9 cellular contexts compared by ENCODE assay signal in the genomic region with DNA sequence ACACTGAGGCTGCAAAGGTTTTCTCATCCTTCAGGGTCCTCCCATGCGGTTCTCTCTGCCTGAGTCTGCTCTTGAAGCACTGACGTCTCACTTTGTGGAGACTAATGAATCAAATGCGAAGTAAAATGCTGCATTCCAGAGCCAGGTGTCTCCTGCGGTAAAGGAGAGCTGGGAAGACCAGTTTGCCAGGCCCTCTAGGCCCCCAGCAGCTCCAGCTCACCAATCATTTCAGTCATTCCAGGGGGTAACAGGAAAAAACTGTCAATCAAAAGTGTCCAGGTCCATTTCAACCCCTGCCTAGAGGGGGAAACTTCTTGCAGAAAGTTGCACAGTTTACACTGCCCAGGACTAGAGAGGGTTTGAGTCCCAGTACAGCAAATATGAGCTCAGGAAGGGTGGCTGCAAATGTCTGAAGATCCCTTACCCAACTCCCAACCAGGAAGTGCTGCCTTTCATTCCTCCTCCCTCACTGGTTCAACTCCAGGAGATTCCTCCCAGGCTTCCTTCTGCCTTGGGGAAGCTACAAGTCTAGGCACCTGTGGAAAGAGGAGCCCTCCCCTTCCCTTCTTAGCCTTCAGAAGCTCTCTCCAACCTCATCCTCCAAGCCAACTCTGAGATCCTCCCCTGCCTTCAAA. TPM values are rescaled to one million over a fixed set of nuclear protein-coding genes. Genes with fewer than 3 reads are reported as not detected.
DNase-seq lines count a peak whose midpoint lies in the region; ATAC-seq, FAIRE-seq and TF ChIP-seq lines count a peak whose summit lies in the region.
"Had no signal": no experiment of that assay in that cellular context is flagged by ENCODE, and none has a peak within 500 bp of the region (broad histone marks: within the 10 kb centered on the region; RNA-seq: fewer than 3 reads in every experiment).

No MANE protein-coding gene starts in this region.

- FAIRE-seq in keratinocyte (lab: Jason Lieb, UNC), result peak; percentile 60

- no peaks in the 10 kb centered on the region for H4K20me1 ChIP-seq in keratinocyte (ENCODE audit: control insufficient read depth, extremely low read depth, insufficient read depth, low read length)

- H3K9ac ChIP-seq in keratinocyte (ENCODE audit: control insufficient read depth, extremely low read depth, insufficient read depth, low read length), result no peak overlapping the region

- DNase-seq in DMS53 treated with DMSO at 0.1 percent for 48 hours (lab: John Stamatoyannopoulos, UW; ENCODE audit: unreplicated experiment) (peak; percentile 60), RWPE1 (ENCODE audit: low spot score) (no peak), keratinocyte (ENCODE audit: low read depth, low spot score) (no peak), COLO829 (ENCODE audit: low spot score) (no peak), KG1 (lab: John Stamatoyannopoulos, UW) (no peak), 8988T (no peak)

- peaks cover 33% of the 10 kb centered on the region for H3K27me3 ChIP-seq in keratinocyte (ENCODE audit: control insufficient read depth, extremely low read depth, insufficient read depth, low read length)

- H3K9me3 ChIP-seq in keratinocyte (ENCODE audit: control insufficient read depth, low read depth, low read length), result no peaks in the 10 kb centered on the region
- H3K9me3 ChIP-seq: thyroid gland had no signal

- TF ChIP-seq CTCF in 22Rv1 (IDR thresholded peaks at IDR 0.05) (no peak), RWPE1 (conservative IDR thresholded peaks at IDR 0.05; ENCODE audit: low read depth) (no peak), keratinocyte (optimal IDR thresholded peaks at IDR 0.05 in 1 of 3, IDR thresholded peaks at IDR 0.05 in 1 of 3, conservative IDR thresholded peaks at IDR 0.05 in 1 of 3; ENCODE audit: extremely low read depth in 1 of 3, insufficient read depth in 2 of 3, low read length in 3 of 3) (no peak)

- H3K4me3 ChIP-seq in keratinocyte (ENCODE audit: control insufficient read depth in 2 of 3, extremely low read depth in 1 of 3, insufficient read depth in 2 of 3, low read depth in 1 of 3, low read length in 3 of 3), result peak overlapping the region in 1 of 3 experiments; percentile 23
- H3K4me3 ChIP-seq: thyroid gland had no signal

- H3K9me1 ChIP-seq in keratinocyte (ENCODE audit: control insufficient read depth, extremely low read depth, insufficient read depth, low read length), result no peaks in the 10 kb centered on the region

- H3K4me1 ChIP-seq in keratinocyte (ENCODE audit: control insufficient read depth, extremely low read depth, insufficient read depth, low read length), result peaks cover 36% of the 10 kb centered on the region

- H2AFZ ChIP-seq in keratinocyte (ENCODE audit: control insufficient read depth, low read length), result no peak overlapping the region

- ATAC-seq in GM18517 (IDR thresholded peaks at IDR 0.05; ENCODE audit: unreplicated experiment), result no peak

- peak overlapping the region; percentile 37 for H3K4me2 ChIP-seq in keratinocyte (ENCODE audit: control insufficient read depth, extremely low read depth, insufficient read depth, low read depth, low read length)

- H3K79me2 ChIP-seq in keratinocyte (ENCODE audit: control insufficient read depth, insufficient read depth, low read length), result no peaks in the 10 kb centered on the region

- CTCF ChIA-PET in RWPE1 (lab: Yijun Ruan, JAX), result interaction anchor here (0.5 to 7.0 kb wide), 20 partner anchors 11 to 935 kb away, joined by 3 to 147 read pairs (median 4); a partner anchor contains a TSS

- peaks cover 0 to 5% of the 10 kb centered on the region in 2 experiments for H3K36me3 ChIP-seq in keratinocyte (ENCODE audit: control insufficient read depth in 2 of 2, extremely low read depth in 1 of 2, insufficient read depth in 2 of 2, low read length in 2 of 2)
- H3K36me3 ChIP-seq: thyroid gland had no signal

- POLR2A ChIA-PET in RWPE1 (lab: Yijun Ruan, JAX; ENCODE audit: low non-redundant PET), result no interaction called here

- peak overlapping the region; percentile 62 for H3K27ac ChIP-seq in 22Rv1
- H3K27ac ChIP-seq in RWPE1, result 0 out of 2 replicates have a peak overlapping the region, but pooled peaks have one; percentile 10
- peak overlapping the region; percentile 25 for H3K27ac ChIP-seq in keratinocyte (ENCODE audit: control insufficient read depth, insufficient read depth, low read length)
- H3K27ac ChIP-seq: thyroid gland had no signal

- dilution Hi-C loops in keratinocyte (cut with MboI; ENCODE audit: extremely low pct_ligation_motif_present, low sequenced_read_pairs), result no loop called here

RNA-seq across cellular contexts. Expression of a gene that starts 2.7 kb away (rescaled TPM):
- 0.97 to 1.4 TPM (median 1.2 TPM) in 3 replicates for polyA plus RNA-seq in keratinocyte
- 1.2 TPM for polyA plus RNA-seq in keratinocyte (2011; ENCODE audit: low read depth)
- polyA plus RNA-seq in keratinocyte (2011; cell fraction: cytosol; rRNA removed), result 0.66 and 1.9 TPM in 2 replicates
- polyA plus RNA-seq in keratinocyte (2011; cell fraction: nucleus; rRNA removed), result 1.7 and 2.1 TPM in 2 replicates
- polyA plus RNA-seq in keratinocyte (2012; ENCODE audit: low replicate concordance), result 4.3 and 9.2 TPM in 2 replicates
- 1.1 to 3.6 TPM (median 1.1 TPM) in 3 replicates for polyA minus RNA-seq in keratinocyte
- polyA minus RNA-seq in keratinocyte (2011; cell fraction: cytosol; rRNA and poly(A)+ RNA removed), result 8.2 TPM
- 2.1 and 2.2 TPM in 2 replicates for polyA minus RNA-seq in keratinocyte (2011; cell fraction: nucleus; rRNA and poly(A)+ RNA removed)

RNA-seq across cellular contexts. Expression of a gene that starts 15.6 kb away (rescaled TPM):
- 84.0 to 180 TPM (median 128 TPM) in 3 replicates for polyA plus RNA-seq in keratinocyte
- 82.9 TPM for polyA plus RNA-seq in keratinocyte (2011; ENCODE audit: low read depth)
- polyA plus RNA-seq in keratinocyte (2011; cell fraction: cytosol; rRNA removed), result 78.8 and 160 TPM in 2 replicates
- 115 and 120 TPM in 2 replicates for polyA plus RNA-seq in keratinocyte (2011; cell fraction: nucleus; rRNA removed)
- polyA plus RNA-seq in keratinocyte (2012; ENCODE audit: low replicate concordance), result 141 and 149 TPM in 2 replicates
- 138 to 210 TPM (median 151 TPM) in 3 replicates for polyA minus RNA-seq in keratinocyte
- polyA minus RNA-seq in keratinocyte (2011; cell fraction: cytosol; rRNA and poly(A)+ RNA removed), result 125 TPM
- polyA minus RNA-seq in keratinocyte (2011; cell fraction: nucleus; rRNA and poly(A)+ RNA removed), result 64.8 and 69.3 TPM in 2 replicates

RNA-seq across cellular contexts. Expression of a gene that starts 37.1 kb away (rescaled TPM):
- 0.27 to 0.94 TPM (median 0.62 TPM) in 3 replicates for polyA plus RNA-seq in keratinocyte
- polyA plus RNA-seq in keratinocyte (2011; ENCODE audit: low read depth), result 2.1 TPM
- 0.09 and 0.13 TPM in 2 replicates for polyA plus RNA-seq in keratinocyte (2011; cell fraction: cytosol; rRNA removed)
- 1.4 and 3.6 TPM in 2 replicates for polyA plus RNA-seq in keratinocyte (2011; cell fraction: nucleus; rRNA removed)
- 0.33 and 1.1 TPM in 2 replicates for polyA plus RNA-seq in keratinocyte (2012; ENCODE audit: low replicate concordance)
- 1.4 TPM in 1 of 3 replicates, not detected in the others for polyA minus RNA-seq in keratinocyte
- polyA minus RNA-seq in keratinocyte (2011; cell fraction: cytosol; rRNA and poly(A)+ RNA removed), result not detected
- polyA minus RNA-seq in keratinocyte (2011; cell fraction: nucleus; rRNA and poly(A)+ RNA removed), result 2.2 TPM in 1 of 2 replicates, not detected in the other

Comparison
In these comparisons a context has a peak if more than half of its experiments do, and no peak if none do; other contexts are left out.
1. H3K27ac ChIP-seq: peak in every context shown above with its lines; median percentile 62 in 22Rv1; 25 in keratinocyte; 10 in RWPE1.